Comparison of ENCODE assay signal across 28 cellular contexts in the genomic region with DNA sequence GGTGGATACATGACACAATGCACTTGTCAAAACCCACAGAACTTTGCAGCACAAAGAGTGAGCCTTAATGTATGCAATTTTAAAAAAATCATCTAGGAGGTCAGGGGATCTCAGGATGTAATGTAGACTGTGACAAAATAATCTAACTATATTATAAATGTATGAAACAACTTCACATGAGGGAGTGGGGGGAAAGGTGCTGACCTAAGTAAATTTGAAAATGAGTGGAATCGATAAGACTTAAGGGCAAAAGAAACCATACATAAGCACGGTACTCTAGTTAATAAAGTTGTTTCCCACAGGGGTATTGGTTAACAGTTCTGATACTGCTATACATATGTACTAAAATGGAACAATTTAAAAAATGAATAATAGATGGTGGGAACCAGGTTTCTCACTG.
"Had no signal": no experiment of that assay in that cellular context is flagged by ENCODE, and none has a peak within 500 bp of the region (broad histone marks: within the 10 kb centered on the region; RNA-seq: fewer than 3 reads in every experiment).

No MANE protein-coding gene starts in this region.

- H3K4me3 ChIP-seq: neural progenitor cell, ovary, psoas muscle, skin epidermis, smooth muscle cell, spleen, suprapubic skin, testis, tibial artery, transverse colon, upper lobe of right lung, uterus had no signal

- H3K4me2 ChIP-seq: neural progenitor cell, smooth muscle cell had no signal

- H3K79me2 ChIP-seq: parathyroid adenoma had no signal

- H3K4me1 ChIP-seq: neural progenitor cell, parathyroid adenoma, psoas muscle, spleen, suprapubic skin, testis, tibial artery, transverse colon, upper lobe of right lung, uterus had no signal

- H3K36me3 ChIP-seq: neural progenitor cell, ovary, uterus had no signal

- H3K27me3 ChIP-seq: neural progenitor cell, ovary, spleen, suprapubic skin, testis, tibial artery, transverse colon, upper lobe of right lung, uterus had no signal

- ATAC-seq: natural killer cell; psoas muscle; right cardiac atrium; sciatic nerve; stimulated activated memory B cell treated with anti-CD40 and anti-IgM and Interleukin-4, amounts not matched to agents 10 μg/mL and 1 μg/mL and 100 μg/mL, for 72 hours; stimulated activated naive CD8-positive, alpha-beta T cell treated with anti-CD3 and anti-CD28 coated beads, Interleukin-15, amount 100 ng/mL, for 72 hours; stimulated activated naive CD8-positive, alpha-beta T cell treated with anti-CD3 and anti-CD28 coated beads, Interleukin-15, Interleukin-2, amounts not matched to agents 100 U/mL and 50 U/mL, for 24 hours; upper lobe of right lung had no signal

- DNase-seq: natural killer cell; occipital lobe; ovary; posterior cingulate gyrus; psoas muscle; right cardiac atrium; spleen; stimulated activated CD4-positive, alpha-beta T cell treated with anti-CD3 and anti-CD28 coated beads, Interleukin-12 subunit alpha, Interleukin-12 subunit beta, amount 100 ng/mL, for 4 hours; stimulated activated CD4-positive, alpha-beta T cell treated with anti-CD3 and anti-CD28 coated beads, Interleukin-1b, Interleukin-23, amount 100 ng/mL, for 48 hours; stimulated activated CD4-positive, alpha-beta T cell treated with anti-CD3 and anti-CD28 coated beads, Interleukin-4, amount 100 ng/mL, for 1 hour; stimulated activated CD4-positive, alpha-beta T cell treated with anti-CD3 and anti-CD28 coated beads, Interleukin-4, amount 100 ng/mL, for 4 hours; stimulated activated CD8-positive, alpha-beta memory T cell treated with anti-CD3 and anti-CD28 coated beads, Interleukin-4, amount 100 ng/mL, for 48 hours; stimulated activated naive CD4-positive, alpha-beta T cell; stimulated activated naive CD8-positive, alpha-beta T cell treated with anti-CD3 and anti-CD28 coated beads, Interleukin-15, amount 100 ng/mL, for 72 hours; stimulated activated naive CD8-positive, alpha-beta T cell treated with anti-CD3 and anti-CD28 coated beads, Interleukin-15, Interleukin-2, amounts not matched to agents 100 U/mL and 50 U/mL, for 24 hours; substantia nigra; testis; tibial artery; transverse colon; upper lobe of right lung; uterus had no signal

- H2AFZ ChIP-seq: neural progenitor cell, parathyroid adenoma had no signal

- H3K27ac ChIP-seq: neural progenitor cell, ovary, parathyroid adenoma, psoas muscle, skin epidermis, spleen, suprapubic skin, testis, tibial artery, transverse colon, upper lobe of right lung, uterus had no signal

- H3K9ac ChIP-seq: neural progenitor cell, parathyroid adenoma had no signal

- H3K9me3 ChIP-seq: ovary, psoas muscle, spleen, suprapubic skin, testis, tibial artery, transverse colon, upper lobe of right lung, uterus had no signal
